2 cellular contexts compared by ENCODE assay signal in genomic region chr11:72189448-72190250, GRCh38.
TF ChIP-seq lines count a peak whose summit lies in the region.

No MANE protein-coding gene starts in this region.

TF ChIP-seq in SK-N-SH, 30 proteins besides CTCF, POLR2A, EP300 and RAD21:
- TF ChIP-seq MEF2A (IDR thresholded peaks at IDR 0.05; ENCODE audit: borderline replicate concordance, low read depth): no peak
- TF ChIP-seq TCF12 (IDR thresholded peaks at IDR 0.05): no peak
- no peak for TF ChIP-seq FOXM1 (IDR thresholded peaks at IDR 0.05; ENCODE audit: low read depth)
- no peak for TF ChIP-seq RCOR1 (IDR thresholded peaks at IDR 0.05; ENCODE audit: low read length)
- TF ChIP-seq NRF1 (IDR thresholded peaks at IDR 0.05; ENCODE audit: low read depth, low read length): no peak
- no peak for TF ChIP-seq SIN3A (IDR thresholded peaks at IDR 0.05; ENCODE audit: borderline replicate concordance, low read depth, low read length)
- TF ChIP-seq GABPA (IDR thresholded peaks at IDR 0.05; ENCODE audit: low read depth): no peak
- TF ChIP-seq, protein P1, sequence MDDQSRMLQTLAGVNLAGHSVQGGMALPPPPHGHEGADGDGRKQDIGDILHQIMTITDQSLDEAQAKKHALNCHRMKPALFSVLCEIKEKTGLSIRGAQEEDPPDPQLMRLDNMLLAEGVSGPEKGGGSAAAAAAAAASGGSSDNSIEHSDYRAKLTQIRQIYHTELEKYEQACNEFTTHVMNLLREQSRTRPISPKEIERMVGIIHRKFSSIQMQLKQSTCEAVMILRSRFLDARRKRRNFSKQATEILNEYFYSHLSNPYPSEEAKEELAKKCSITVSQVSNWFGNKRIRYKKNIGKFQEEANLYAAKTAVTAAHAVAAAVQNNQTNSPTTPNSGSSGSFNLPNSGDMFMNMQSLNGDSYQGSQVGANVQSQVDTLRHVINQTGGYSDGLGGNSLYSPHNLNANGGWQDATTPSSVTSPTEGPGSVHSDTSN (IDR thresholded peaks at IDR 0.05): no peak
- no peak for TF ChIP-seq FOXJ3 (CRISPR knock-in tag; IDR thresholded peaks at IDR 0.05)
- no peak for TF ChIP-seq MAX (IDR thresholded peaks at IDR 0.05; ENCODE audit: low read depth)
- TF ChIP-seq IRF3 (IDR thresholded peaks at IDR 0.05; ENCODE audit: low read depth, low read length): no peak
- no peak for TF ChIP-seq YY1 (IDR thresholded peaks at IDR 0.05; ENCODE audit: low read depth)
- TF ChIP-seq EZH2phosphoT487 (IDR thresholded peaks at IDR 0.05; ENCODE audit: borderline replicate concordance, low read depth): no peak
- TF ChIP-seq USF1 (IDR thresholded peaks at IDR 0.05; ENCODE audit: borderline replicate concordance, low read depth): no peak
- no peak for TF ChIP-seq TAF1 (IDR thresholded peaks at IDR 0.05; ENCODE audit: borderline replicate concordance, low read depth, low read length)
- no peak for TF ChIP-seq TEAD4 (IDR thresholded peaks at IDR 0.05; ENCODE audit: borderline replicate concordance, insufficient read depth)
- TF ChIP-seq, protein P2, sequence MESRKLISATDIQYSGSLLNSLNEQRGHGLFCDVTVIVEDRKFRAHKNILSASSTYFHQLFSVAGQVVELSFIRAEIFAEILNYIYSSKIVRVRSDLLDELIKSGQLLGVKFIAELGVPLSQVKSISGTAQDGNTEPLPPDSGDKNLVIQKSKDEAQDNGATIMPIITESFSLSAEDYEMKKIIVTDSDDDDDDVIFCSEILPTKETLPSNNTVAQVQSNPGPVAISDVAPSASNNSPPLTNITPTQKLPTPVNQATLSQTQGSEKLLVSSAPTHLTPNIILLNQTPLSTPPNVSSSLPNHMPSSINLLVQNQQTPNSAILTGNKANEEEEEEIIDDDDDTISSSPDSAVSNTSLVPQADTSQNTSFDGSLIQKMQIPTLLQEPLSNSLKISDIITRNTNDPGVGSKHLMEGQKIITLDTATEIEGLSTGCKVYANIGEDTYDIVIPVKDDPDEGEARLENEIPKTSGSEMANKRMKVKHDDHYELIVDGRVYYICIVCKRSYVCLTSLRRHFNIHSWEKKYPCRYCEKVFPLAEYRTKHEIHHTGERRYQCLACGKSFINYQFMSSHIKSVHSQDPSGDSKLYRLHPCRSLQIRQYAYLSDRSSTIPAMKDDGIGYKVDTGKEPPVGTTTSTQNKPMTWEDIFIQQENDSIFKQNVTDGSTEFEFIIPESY (IDR thresholded peaks at IDR 0.05; ENCODE audit: borderline replicate concordance, low read depth): no peak
- no peak for TF ChIP-seq CHD2 (IDR thresholded peaks at IDR 0.05; ENCODE audit: low read length, partially characterized antibody)
- no peak for TF ChIP-seq RFX5 (IDR thresholded peaks at IDR 0.05; ENCODE audit: low read length)
- no peak for TF ChIP-seq SMC3 (IDR thresholded peaks at IDR 0.05; ENCODE audit: low read depth, low read length)

TF ChIP-seq in SK-N-SH treated with all-trans-retinoic acid at 6 μM for 48 hours, 23 proteins besides CTCF, POLR2A, EP300 and RAD21:
- TF ChIP-seq ZNF8 (CRISPR knock-in tag; IDR thresholded peaks at IDR 0.05): no peak
- TF ChIP-seq TCF4 (CRISPR knock-in tag; IDR thresholded peaks at IDR 0.05; ENCODE audit: borderline replicate concordance): no peak
